ENCODE assay signal across 1 cellular context in the genomic region with DNA sequence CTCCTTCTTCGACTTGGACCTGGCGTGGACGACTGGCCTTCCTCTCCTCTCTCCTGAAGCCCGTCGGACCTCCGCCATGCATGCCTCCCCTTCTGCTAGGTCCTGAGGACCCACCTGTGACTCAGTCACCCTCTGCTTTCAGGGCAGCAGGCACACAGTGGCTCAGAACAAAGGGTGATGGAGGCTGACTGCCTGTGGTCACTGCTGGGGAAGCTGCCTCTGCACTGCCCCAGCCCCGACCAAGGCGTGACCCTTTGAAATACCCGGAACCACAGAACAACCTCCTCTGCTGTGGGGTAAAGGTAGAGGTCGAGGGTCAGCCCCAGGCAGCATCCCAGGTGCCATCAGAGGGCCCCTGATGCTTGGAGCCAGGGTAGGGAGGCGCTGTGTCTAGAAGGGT.
TF ChIP-seq lines count a peak whose summit lies in the region.

No MANE protein-coding gene starts in this region.

TF ChIP-seq in HepG2, 621 proteins besides CTCF, POLR2A, EP300 and RAD21:
- TF ChIP-seq TEAD3 (CRISPR knock-in tag; optimal IDR thresholded peaks at IDR 0.05; ENCODE audit: borderline replicate concordance) (peak; percentile 22), TBL1XR1 (IDR thresholded peaks at IDR 0.05; ENCODE audit: borderline replicate concordance, low read length, partially characterized antibody) (no peak), NR2C2 (CRISPR knock-in tag; IDR thresholded peaks at IDR 0.05; ENCODE audit: borderline replicate concordance) (0 out of 2 replicates have a peak, but pooled peaks have one; percentile 30), KDM2A (CRISPR knock-in tag; IDR thresholded peaks at IDR 0.05; ENCODE audit: borderline replicate concordance, low read depth) (0 out of 2 replicates have a peak, but pooled peaks have one; percentile 2), ZNF724P (CRISPR knock-in tag; IDR thresholded peaks at IDR 0.05; ENCODE audit: borderline replicate concordance) (0 out of 2 replicates have a peak, but pooled peaks have one; percentile 8), KDM3A (CRISPR knock-in tag; IDR thresholded peaks at IDR 0.05; ENCODE audit: low read depth) (peak; percentile 9; the same call in 1 of the 2 replicates), ARNT2 (CRISPR knock-in tag; IDR thresholded peaks at IDR 0.05; ENCODE audit: low read depth) (peak; percentile 19; the same call in 1 of the 2 replicates), ZNF790 (CRISPR knock-in tag; IDR thresholded peaks at IDR 0.05; ENCODE audit: borderline replicate concordance) (no peak), ZNF564 (CRISPR knock-in tag; IDR thresholded peaks at IDR 0.05) (0 out of 2 replicates have a peak, but pooled peaks have one; percentile 43), ZNF546 (CRISPR knock-in tag; conservative IDR thresholded peaks at IDR 0.05) (0 out of 2 replicates have a peak, but pooled peaks have one; percentile 26), ZMYM2 (CRISPR knock-in tag; IDR thresholded peaks at IDR 0.05) (peak; percentile 6; the same call in 1 of the 2 replicates), DPF2 (CRISPR knock-in tag; IDR thresholded peaks at IDR 0.05; ENCODE audit: borderline replicate concordance, low read depth) (peak; percentile 3; the same call in 1 of the 2 replicates), TBX3 (IDR thresholded peaks at IDR 0.05; ENCODE audit: borderline replicate concordance) (0 out of 2 replicates have a peak, but pooled peaks have one; percentile 34)
- TF ChIP-seq, protein P1, sequence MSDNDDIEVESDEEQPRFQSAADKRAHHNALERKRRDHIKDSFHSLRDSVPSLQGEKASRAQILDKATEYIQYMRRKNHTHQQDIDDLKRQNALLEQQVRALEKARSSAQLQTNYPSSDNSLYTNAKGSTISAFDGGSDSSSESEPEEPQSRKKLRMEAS (IDR thresholded peaks at IDR 0.05), result 0 out of 2 replicates have a peak, but pooled peaks have one; percentile 2
- TF ChIP-seq, protein P2, sequence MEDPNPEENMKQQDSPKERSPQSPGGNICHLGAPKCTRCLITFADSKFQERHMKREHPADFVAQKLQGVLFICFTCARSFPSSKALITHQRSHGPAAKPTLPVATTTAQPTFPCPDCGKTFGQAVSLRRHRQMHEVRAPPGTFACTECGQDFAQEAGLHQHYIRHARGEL (CRISPR knock-in tag; IDR thresholded peaks at IDR 0.05), result 0 out of 2 replicates have a peak, but pooled peaks have one; percentile 26
- TF ChIP-seq, protein P3, sequence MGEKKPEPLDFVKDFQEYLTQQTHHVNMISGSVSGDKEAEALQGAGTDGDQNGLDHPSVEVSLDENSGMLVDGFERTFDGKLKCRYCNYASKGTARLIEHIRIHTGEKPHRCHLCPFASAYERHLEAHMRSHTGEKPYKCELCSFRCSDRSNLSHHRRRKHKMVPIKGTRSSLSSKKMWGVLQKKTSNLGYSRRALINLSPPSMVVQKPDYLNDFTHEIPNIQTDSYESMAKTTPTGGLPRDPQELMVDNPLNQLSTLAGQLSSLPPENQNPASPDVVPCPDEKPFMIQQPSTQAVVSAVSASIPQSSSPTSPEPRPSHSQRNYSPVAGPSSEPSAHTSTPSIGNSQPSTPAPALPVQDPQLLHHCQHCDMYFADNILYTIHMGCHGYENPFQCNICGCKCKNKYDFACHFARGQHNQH (CRISPR knock-in tag; IDR thresholded peaks at IDR 0.05), result 0 out of 2 replicates have a peak, but pooled peaks have one; percentile 9
- TF ChIP-seq, protein P4, sequence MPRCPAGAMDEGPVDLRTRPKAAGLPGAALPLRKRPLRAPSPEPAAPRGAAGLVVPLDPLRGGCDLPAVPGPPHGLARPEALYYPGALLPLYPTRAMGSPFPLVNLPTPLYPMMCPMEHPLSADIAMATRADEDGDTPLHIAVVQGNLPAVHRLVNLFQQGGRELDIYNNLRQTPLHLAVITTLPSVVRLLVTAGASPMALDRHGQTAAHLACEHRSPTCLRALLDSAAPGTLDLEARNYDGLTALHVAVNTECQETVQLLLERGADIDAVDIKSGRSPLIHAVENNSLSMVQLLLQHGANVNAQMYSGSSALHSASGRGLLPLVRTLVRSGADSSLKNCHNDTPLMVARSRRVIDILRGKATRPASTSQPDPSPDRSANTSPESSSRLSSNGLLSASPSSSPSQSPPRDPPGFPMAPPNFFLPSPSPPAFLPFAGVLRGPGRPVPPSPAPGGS (CRISPR knock-in tag; IDR thresholded peaks at IDR 0.05), result no peak
- TF ChIP-seq, protein P5, sequence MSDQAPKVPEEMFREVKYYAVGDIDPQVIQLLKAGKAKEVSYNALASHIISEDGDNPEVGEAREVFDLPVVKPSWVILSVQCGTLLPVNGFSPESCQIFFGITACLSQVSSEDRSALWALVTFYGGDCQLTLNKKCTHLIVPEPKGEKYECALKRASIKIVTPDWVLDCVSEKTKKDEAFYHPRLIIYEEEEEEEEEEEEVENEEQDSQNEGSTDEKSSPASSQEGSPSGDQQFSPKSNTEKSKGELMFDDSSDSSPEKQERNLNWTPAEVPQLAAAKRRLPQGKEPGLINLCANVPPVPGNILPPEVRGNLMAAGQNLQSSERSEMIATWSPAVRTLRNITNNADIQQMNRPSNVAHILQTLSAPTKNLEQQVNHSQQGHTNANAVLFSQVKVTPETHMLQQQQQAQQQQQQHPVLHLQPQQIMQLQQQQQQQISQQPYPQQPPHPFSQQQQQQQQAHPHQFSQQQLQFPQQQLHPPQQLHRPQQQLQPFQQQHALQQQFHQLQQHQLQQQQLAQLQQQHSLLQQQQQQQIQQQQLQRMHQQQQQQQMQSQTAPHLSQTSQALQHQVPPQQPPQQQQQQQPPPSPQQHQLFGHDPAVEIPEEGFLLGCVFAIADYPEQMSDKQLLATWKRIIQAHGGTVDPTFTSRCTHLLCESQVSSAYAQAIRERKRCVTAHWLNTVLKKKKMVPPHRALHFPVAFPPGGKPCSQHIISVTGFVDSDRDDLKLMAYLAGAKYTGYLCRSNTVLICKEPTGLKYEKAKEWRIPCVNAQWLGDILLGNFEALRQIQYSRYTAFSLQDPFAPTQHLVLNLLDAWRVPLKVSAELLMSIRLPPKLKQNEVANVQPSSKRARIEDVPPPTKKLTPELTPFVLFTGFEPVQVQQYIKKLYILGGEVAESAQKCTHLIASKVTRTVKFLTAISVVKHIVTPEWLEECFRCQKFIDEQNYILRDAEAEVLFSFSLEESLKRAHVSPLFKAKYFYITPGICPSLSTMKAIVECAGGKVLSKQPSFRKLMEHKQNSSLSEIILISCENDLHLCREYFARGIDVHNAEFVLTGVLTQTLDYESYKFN (CRISPR knock-in tag; conservative IDR thresholded peaks at IDR 0.05), result no peak
